In the genomic region with DNA sequence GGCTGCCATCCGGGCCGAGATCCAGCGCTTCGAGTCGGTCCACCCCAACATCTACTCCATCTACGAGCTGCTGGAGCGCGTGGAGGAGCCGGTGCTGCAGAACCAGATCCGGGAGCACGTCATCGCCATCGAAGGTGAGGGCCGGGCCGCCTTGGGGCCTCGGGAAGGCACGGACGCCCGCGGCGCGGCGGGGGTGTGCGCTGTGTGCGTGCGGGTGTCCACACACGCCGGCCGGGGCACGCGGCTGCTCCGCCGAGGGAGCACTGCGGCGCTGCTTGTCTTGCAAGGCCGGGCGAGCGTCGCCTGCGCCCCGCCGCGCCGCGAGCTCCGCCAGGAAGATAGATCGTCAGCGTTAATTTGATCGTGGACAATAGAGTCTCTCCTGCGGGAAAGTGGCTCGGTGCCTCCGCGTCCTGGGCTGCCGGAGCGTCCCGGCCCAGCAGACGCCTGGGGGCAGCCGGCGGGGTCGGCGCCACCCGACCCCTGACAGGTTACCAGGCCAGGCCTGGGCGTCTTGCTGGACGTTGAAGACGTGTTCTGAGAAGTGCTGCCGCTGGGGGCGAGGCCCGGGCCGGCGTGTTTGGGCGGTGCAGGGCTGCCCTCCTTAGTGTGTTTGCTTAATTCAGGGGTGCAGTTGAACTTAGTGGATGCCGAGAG, we compare ENCODE assay signal across 1 cellular context.
A peak's percentile ranks its signal among the peaks of the same experiment; 100 is the strongest.
TF ChIP-seq lines count a peak whose summit lies in the region.

No MANE protein-coding gene starts in this region.

TF ChIP-seq in HepG2, 621 proteins besides CTCF, POLR2A, EP300 and RAD21 (continued from another document and continues in another):
- TF ChIP-seq, protein P1, sequence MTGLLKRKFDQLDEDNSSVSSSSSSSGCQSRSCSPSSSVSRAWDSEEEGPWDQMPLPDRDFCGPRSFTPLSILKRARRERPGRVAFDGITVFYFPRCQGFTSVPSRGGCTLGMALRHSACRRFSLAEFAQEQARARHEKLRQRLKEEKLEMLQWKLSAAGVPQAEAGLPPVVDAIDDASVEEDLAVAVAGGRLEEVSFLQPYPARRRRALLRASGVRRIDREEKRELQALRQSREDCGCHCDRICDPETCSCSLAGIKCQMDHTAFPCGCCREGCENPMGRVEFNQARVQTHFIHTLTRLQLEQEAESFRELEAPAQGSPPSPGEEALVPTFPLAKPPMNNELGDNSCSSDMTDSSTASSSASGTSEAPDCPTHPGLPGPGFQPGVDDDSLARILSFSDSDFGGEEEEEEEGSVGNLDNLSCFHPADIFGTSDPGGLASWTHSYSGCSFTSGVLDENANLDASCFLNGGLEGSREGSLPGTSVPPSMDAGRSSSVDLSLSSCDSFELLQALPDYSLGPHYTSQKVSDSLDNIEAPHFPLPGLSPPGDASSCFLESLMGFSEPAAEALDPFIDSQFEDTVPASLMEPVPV (CRISPR knock-in tag; IDR thresholded peaks at IDR 0.05), result peak; percentile 80
- TF ChIP-seq SPEN (CRISPR knock-in tag; IDR thresholded peaks at IDR 0.05; ENCODE audit: low read depth), result no peak; the same call in 1 of the 2 replicates
- TF ChIP-seq, protein P2, sequence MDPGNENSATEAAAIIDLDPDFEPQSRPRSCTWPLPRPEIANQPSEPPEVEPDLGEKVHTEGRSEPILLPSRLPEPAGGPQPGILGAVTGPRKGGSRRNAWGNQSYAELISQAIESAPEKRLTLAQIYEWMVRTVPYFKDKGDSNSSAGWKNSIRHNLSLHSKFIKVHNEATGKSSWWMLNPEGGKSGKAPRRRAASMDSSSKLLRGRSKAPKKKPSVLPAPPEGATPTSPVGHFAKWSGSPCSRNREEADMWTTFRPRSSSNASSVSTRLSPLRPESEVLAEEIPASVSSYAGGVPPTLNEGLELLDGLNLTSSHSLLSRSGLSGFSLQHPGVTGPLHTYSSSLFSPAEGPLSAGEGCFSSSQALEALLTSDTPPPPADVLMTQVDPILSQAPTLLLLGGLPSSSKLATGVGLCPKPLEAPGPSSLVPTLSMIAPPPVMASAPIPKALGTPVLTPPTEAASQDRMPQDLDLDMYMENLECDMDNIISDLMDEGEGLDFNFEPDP (CRISPR knock-in tag; conservative IDR thresholded peaks at IDR 0.05), result no peak
- TF ChIP-seq, protein P3, sequence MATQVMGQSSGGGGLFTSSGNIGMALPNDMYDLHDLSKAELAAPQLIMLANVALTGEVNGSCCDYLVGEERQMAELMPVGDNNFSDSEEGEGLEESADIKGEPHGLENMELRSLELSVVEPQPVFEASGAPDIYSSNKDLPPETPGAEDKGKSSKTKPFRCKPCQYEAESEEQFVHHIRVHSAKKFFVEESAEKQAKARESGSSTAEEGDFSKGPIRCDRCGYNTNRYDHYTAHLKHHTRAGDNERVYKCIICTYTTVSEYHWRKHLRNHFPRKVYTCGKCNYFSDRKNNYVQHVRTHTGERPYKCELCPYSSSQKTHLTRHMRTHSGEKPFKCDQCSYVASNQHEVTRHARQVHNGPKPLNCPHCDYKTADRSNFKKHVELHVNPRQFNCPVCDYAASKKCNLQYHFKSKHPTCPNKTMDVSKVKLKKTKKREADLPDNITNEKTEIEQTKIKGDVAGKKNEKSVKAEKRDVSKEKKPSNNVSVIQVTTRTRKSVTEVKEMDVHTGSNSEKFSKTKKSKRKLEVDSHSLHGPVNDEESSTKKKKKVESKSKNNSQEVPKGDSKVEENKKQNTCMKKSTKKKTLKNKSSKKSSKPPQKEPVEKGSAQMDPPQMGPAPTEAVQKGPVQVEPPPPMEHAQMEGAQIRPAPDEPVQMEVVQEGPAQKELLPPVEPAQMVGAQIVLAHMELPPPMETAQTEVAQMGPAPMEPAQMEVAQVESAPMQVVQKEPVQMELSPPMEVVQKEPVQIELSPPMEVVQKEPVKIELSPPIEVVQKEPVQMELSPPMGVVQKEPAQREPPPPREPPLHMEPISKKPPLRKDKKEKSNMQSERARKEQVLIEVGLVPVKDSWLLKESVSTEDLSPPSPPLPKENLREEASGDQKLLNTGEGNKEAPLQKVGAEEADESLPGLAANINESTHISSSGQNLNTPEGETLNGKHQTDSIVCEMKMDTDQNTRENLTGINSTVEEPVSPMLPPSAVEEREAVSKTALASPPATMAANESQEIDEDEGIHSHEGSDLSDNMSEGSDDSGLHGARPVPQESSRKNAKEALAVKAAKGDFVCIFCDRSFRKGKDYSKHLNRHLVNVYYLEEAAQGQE (IDR thresholded peaks at IDR 0.05; ENCODE audit: borderline replicate concordance in 1 of 2, low read depth in 1 of 2, low read length in 2 of 2), result no peak
- TF ChIP-seq RARA (CRISPR knock-in tag; IDR thresholded peaks at IDR 0.05), result no peak
- TF ChIP-seq, protein P4, sequence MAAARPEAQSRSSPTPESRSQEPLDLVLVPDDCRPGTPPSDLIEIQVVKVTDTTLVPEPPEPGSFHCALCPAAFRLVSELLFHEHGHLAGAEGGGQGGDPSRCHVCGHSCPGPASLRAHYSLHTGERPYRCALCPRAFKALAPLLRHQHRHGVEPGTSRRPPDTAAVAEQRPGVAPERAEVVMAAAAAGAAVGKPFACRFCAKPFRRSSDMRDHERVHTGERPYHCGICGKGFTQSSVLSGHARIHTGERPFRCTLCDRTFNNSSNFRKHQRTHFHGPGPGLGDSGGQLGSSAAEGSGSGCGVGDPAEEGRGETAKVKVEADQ (CRISPR knock-in tag; IDR thresholded peaks at IDR 0.05; ENCODE audit: borderline replicate concordance), result peak; percentile 65; the same call in 1 of the 2 replicates
- TF ChIP-seq, protein P5, sequence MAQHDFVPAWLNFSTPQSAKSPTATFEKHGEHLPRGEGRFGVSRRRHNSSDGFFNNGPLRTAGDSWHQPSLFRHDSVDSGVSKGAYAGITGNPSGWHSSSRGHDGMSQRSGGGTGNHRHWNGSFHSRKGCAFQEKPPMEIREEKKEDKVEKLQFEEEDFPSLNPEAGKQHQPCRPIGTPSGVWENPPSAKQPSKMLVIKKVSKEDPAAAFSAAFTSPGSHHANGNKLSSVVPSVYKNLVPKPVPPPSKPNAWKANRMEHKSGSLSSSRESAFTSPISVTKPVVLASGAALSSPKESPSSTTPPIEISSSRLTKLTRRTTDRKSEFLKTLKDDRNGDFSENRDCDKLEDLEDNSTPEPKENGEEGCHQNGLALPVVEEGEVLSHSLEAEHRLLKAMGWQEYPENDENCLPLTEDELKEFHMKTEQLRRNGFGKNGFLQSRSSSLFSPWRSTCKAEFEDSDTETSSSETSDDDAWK (CRISPR knock-in tag; IDR thresholded peaks at IDR 0.05), result no peak
- no peak for TF ChIP-seq SOX6 (IDR thresholded peaks at IDR 0.05)
- no peak for TF ChIP-seq SOX6 (CRISPR knock-in tag; IDR thresholded peaks at IDR 0.05)
- TF ChIP-seq, protein P6, sequence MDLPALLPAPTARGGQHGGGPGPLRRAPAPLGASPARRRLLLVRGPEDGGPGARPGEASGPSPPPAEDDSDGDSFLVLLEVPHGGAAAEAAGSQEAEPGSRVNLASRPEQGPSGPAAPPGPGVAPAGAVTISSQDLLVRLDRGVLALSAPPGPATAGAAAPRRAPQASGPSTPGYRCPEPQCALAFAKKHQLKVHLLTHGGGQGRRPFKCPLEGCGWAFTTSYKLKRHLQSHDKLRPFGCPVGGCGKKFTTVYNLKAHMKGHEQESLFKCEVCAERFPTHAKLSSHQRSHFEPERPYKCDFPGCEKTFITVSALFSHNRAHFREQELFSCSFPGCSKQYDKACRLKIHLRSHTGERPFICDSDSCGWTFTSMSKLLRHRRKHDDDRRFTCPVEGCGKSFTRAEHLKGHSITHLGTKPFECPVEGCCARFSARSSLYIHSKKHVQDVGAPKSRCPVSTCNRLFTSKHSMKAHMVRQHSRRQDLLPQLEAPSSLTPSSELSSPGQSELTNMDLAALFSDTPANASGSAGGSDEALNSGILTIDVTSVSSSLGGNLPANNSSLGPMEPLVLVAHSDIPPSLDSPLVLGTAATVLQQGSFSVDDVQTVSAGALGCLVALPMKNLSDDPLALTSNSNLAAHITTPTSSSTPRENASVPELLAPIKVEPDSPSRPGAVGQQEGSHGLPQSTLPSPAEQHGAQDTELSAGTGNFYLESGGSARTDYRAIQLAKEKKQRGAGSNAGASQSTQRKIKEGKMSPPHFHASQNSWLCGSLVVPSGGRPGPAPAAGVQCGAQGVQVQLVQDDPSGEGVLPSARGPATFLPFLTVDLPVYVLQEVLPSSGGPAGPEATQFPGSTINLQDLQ (CRISPR knock-in tag; IDR thresholded peaks at IDR 0.05), result no peak
- 0 out of 2 replicates have a peak, but pooled peaks have one; percentile 24 for TF ChIP-seq TAF1 (CRISPR knock-in tag; IDR thresholded peaks at IDR 0.05)
- no peak for TF ChIP-seq HMG20A (CRISPR knock-in tag; IDR thresholded peaks at IDR 0.05; ENCODE audit: borderline replicate concordance)
- no peak for TF ChIP-seq SNAPC2 (CRISPR knock-in tag; IDR thresholded peaks at IDR 0.05)
- no peak for TF ChIP-seq ATM (IDR thresholded peaks at IDR 0.05; ENCODE audit: borderline replicate concordance)
- TF ChIP-seq HOXA9 (CRISPR knock-in tag; IDR thresholded peaks at IDR 0.05; ENCODE audit: borderline replicate concordance), result peak; percentile 81; the same call in 1 of the 2 replicates
- TF ChIP-seq ZNF484 (CRISPR knock-in tag; IDR thresholded peaks at IDR 0.05; ENCODE audit: borderline replicate concordance, low read depth), result no peak
- no peak for TF ChIP-seq ZC3H4 (CRISPR knock-in tag; IDR thresholded peaks at IDR 0.05; ENCODE audit: borderline replicate concordance)
- TF ChIP-seq RORA (CRISPR knock-in tag; IDR thresholded peaks at IDR 0.05), result no peak
- TF ChIP-seq, protein P7, sequence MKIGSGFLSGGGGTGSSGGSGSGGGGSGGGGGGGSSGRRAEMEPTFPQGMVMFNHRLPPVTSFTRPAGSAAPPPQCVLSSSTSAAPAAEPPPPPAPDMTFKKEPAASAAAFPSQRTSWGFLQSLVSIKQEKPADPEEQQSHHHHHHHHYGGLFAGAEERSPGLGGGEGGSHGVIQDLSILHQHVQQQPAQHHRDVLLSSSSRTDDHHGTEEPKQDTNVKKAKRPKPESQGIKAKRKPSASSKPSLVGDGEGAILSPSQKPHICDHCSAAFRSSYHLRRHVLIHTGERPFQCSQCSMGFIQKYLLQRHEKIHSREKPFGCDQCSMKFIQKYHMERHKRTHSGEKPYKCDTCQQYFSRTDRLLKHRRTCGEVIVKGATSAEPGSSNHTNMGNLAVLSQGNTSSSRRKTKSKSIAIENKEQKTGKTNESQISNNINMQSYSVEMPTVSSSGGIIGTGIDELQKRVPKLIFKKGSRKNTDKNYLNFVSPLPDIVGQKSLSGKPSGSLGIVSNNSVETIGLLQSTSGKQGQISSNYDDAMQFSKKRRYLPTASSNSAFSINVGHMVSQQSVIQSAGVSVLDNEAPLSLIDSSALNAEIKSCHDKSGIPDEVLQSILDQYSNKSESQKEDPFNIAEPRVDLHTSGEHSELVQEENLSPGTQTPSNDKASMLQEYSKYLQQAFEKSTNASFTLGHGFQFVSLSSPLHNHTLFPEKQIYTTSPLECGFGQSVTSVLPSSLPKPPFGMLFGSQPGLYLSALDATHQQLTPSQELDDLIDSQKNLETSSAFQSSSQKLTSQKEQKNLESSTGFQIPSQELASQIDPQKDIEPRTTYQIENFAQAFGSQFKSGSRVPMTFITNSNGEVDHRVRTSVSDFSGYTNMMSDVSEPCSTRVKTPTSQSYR (CRISPR knock-in tag; IDR thresholded peaks at IDR 0.05; ENCODE audit: borderline replicate concordance), result no peak
- TF ChIP-seq FOXP1 (IDR thresholded peaks at IDR 0.05), result no peak
- no peak for TF ChIP-seq FOXP1 (CRISPR knock-in tag; IDR thresholded peaks at IDR 0.05)
- no peak for TF ChIP-seq HHEX (CRISPR knock-in tag; IDR thresholded peaks at IDR 0.05)
- TF ChIP-seq, protein P8, sequence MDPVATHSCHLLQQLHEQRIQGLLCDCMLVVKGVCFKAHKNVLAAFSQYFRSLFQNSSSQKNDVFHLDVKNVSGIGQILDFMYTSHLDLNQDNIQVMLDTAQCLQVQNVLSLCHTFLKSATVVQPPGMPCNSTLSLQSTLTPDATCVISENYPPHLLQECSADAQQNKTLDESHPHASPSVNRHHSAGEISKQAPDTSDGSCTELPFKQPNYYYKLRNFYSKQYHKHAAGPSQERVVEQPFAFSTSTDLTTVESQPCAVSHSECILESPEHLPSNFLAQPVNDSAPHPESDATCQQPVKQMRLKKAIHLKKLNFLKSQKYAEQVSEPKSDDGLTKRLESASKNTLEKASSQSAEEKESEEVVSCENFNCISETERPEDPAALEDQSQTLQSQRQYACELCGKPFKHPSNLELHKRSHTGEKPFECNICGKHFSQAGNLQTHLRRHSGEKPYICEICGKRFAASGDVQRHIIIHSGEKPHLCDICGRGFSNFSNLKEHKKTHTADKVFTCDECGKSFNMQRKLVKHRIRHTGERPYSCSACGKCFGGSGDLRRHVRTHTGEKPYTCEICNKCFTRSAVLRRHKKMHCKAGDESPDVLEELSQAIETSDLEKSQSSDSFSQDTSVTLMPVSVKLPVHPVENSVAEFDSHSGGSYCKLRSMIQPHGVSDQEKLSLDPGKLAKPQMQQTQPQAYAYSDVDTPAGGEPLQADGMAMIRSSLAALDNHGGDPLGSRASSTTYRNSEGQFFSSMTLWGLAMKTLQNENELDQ (CRISPR knock-in tag; IDR thresholded peaks at IDR 0.05; ENCODE audit: borderline replicate concordance), result no peak
- TF ChIP-seq, protein P9, sequence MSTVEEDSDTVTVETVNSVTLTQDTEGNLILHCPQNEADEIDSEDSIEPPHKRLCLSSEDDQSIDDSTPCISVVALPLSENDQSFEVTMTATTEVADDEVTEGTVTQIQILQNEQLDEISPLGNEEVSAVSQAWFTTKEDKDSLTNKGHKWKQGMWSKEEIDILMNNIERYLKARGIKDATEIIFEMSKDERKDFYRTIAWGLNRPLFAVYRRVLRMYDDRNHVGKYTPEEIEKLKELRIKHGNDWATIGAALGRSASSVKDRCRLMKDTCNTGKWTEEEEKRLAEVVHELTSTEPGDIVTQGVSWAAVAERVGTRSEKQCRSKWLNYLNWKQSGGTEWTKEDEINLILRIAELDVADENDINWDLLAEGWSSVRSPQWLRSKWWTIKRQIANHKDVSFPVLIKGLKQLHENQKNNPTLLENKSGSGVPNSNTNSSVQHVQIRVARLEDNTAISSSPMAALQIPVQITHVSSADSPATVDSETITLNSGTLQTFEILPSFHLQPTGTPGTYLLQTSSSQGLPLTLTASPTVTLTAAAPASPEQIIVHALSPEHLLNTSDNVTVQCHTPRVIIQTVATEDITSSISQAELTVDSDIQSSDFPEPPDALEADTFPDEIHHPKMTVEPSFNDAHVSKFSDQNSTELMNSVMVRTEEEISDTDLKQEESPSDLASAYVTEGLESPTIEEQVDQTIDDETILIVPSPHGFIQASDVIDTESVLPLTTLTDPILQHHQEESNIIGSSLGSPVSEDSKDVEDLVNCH (CRISPR knock-in tag; IDR thresholded peaks at IDR 0.05), result no peak
- TF ChIP-seq, protein P10, sequence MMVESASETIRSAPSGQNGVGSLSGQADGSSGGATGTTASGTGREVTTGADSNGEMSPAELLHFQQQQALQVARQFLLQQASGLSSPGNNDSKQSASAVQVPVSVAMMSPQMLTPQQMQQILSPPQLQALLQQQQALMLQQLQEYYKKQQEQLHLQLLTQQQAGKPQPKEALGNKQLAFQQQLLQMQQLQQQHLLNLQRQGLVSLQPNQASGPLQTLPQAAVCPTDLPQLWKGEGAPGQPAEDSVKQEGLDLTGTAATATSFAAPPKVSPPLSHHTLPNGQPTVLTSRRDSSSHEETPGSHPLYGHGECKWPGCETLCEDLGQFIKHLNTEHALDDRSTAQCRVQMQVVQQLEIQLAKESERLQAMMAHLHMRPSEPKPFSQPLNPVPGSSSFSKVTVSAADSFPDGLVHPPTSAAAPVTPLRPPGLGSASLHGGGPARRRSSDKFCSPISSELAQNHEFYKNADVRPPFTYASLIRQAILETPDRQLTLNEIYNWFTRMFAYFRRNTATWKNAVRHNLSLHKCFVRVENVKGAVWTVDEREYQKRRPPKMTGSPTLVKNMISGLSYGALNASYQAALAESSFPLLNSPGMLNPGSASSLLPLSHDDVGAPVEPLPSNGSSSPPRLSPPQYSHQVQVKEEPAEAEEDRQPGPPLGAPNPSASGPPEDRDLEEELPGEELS (CRISPR knock-in tag; IDR thresholded peaks at IDR 0.05), result no peak
- no peak for TF ChIP-seq SMAD3 (CRISPR knock-in tag; IDR thresholded peaks at IDR 0.05)
- no peak for TF ChIP-seq ZNF572 (CRISPR knock-in tag; IDR thresholded peaks at IDR 0.05)
- 0 out of 2 replicates have a peak, but pooled peaks have one; percentile 36 for TF ChIP-seq KLF6 (CRISPR knock-in tag; IDR thresholded peaks at IDR 0.05)
- TF ChIP-seq KDM5B (CRISPR knock-in tag; IDR thresholded peaks at IDR 0.05; ENCODE audit: borderline replicate concordance), result peak; percentile 74; the same call in 1 of the 2 replicates
- TF ChIP-seq CC2D1A (CRISPR knock-in tag; IDR thresholded peaks at IDR 0.05), result no peak
- TF ChIP-seq POGZ (CRISPR knock-in tag; IDR thresholded peaks at IDR 0.05), result no peak
